In the genomic region with DNA sequence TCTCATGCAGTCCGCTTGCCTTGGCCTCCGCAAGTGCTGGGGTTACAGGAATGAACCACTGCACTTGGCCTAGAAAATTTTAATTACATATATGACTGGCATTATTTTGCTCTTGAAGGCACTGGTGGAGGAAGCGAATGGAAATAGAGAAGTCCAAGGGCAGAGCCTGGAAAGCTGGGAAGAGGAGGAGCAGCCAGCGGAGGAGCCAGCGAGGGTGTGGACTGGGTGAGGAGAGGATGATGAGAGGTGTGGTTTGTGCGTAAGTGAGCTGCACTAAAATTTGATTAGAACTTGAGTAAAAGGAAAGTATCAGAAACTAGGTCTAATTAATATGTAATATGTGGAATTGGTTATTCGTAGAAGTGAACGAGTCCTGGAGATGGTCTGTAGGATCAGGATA, we compare ENCODE assay signal across 1 cellular context.
TF ChIP-seq lines count a peak whose summit lies in the region.

No MANE protein-coding gene starts in this region.

TF ChIP-seq in IMR-90, 13 proteins besides CTCF, POLR2A, EP300 and RAD21 (continued from another document):
- TF ChIP-seq USF2 (IDR thresholded peaks at IDR 0.05; ENCODE audit: low read depth, low read length) (no peak), CEBPB (IDR thresholded peaks at IDR 0.05; ENCODE audit: low read depth, low read length) (no peak), BHLHE40 (IDR thresholded peaks at IDR 0.05; ENCODE audit: low read depth, low read length) (no peak), RCOR1 (IDR thresholded peaks at IDR 0.05; ENCODE audit: insufficient replicate concordance, low read length) (no peak)
